1 cellular context compared by ENCODE assay signal in genomic region chr20:17967595-17968365, GRCh38.
TF ChIP-seq lines count a peak whose summit lies in the region.

No MANE protein-coding gene starts in this region.

TF ChIP-seq in endothelial cell of umbilical vein, 7 proteins besides CTCF, POLR2A, EP300 and RAD21:
- no peak for TF ChIP-seq MYC (IDR thresholded peaks at IDR 0.05; ENCODE audit: low read depth, low read length)
- no peak for TF ChIP-seq POLR2AphosphoS5 (IDR thresholded peaks at IDR 0.05; ENCODE audit: insufficient read depth, low read depth, low read length)
- TF ChIP-seq GATA2 (IDR thresholded peaks at IDR 0.05; ENCODE audit: insufficient read depth, insufficient read length, low read depth, low read length): no peak
- TF ChIP-seq EZH2 (IDR thresholded peaks at IDR 0.05; ENCODE audit: borderline replicate concordance, low read depth, low read length, severe bottlenecking): no peak
- TF ChIP-seq JUN (IDR thresholded peaks at IDR 0.05; ENCODE audit: borderline replicate concordance, insufficient read depth, insufficient read length, low read depth): no peak
- no peak for TF ChIP-seq FOS (IDR thresholded peaks at IDR 0.05; ENCODE audit: borderline replicate concordance, insufficient read depth, low read length)
- no peak for TF ChIP-seq MAX (IDR thresholded peaks at IDR 0.05; ENCODE audit: insufficient read depth, insufficient read length)
